Comparison of ENCODE assay signal across 1 cellular context in the genomic region with DNA sequence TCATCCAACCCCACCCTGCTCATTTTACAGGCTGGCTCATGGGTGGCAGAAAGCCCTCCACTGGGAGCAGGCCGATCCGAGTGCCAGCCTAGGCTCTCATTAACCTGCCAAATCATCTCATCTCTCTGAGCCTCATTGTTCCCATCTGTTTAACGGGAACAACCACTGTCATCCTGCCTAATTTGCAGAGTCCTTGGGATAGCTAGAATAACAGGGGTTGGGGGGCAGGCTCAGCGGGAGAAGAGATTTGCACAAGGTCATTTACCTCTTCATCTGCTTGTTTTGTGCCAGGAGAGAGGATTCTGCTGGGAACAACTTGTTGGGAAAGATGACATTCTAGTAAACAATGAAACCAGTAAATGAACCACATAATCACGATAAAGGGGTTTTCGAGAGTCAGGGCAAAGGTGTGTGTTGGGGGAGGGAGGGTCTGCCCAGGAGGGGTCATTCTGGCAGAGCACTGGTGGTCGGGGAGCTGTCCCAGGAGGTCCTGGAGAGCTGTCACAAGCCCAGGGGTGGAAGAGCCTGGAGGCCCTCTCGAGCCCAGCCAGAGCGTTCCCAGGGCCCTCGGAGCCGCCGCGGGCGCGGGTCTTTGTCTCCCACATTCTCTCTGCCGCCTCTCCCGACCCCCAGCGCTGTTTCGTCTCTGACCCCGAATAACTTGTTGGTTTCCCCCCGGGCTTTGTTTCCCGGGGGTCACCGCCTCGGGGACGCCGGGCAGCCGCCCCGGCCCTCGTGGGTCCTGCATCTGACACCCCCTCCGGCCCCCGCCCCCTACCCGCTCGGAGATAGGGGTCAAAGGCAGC.
TF ChIP-seq lines count a peak whose summit lies in the region.

No MANE protein-coding gene starts in this region.

TF ChIP-seq in HepG2, 621 proteins besides CTCF, POLR2A, EP300 and RAD21 (continues in another document):
- TF ChIP-seq WIZ (CRISPR knock-in tag; IDR thresholded peaks at IDR 0.05) (peak; percentile 56; the same call in 1 of the 2 replicates), ZNF547 (CRISPR knock-in tag; IDR thresholded peaks at IDR 0.05) (no peak), AGO2 (optimal IDR thresholded peaks at IDR 0.05; ENCODE audit: low read depth, low read length) (no peak), ZNF441 (CRISPR knock-in tag; IDR thresholded peaks at IDR 0.05; ENCODE audit: borderline replicate concordance) (no peak; the same call in 1 of the 2 replicates), SIX1 (CRISPR knock-in tag; IDR thresholded peaks at IDR 0.05; ENCODE audit: borderline replicate concordance) (no peak), JUN (CRISPR knock-in tag; IDR thresholded peaks at IDR 0.05) (no peak), ZFP90 (CRISPR knock-in tag; IDR thresholded peaks at IDR 0.05; ENCODE audit: borderline replicate concordance) (no peak), ZNF790 (CRISPR knock-in tag; IDR thresholded peaks at IDR 0.05; ENCODE audit: borderline replicate concordance) (no peak), RNF219 (CRISPR knock-in tag; IDR thresholded peaks at IDR 0.05) (no peak), ATRX (CRISPR knock-in tag; IDR thresholded peaks at IDR 0.05; ENCODE audit: borderline replicate concordance) (no peak), NFE2L2 (IDR thresholded peaks at IDR 0.05; ENCODE audit: low read length) (no peak), TGIF2 (CRISPR knock-in tag; IDR thresholded peaks at IDR 0.05) (no peak), ZNF543 (CRISPR knock-in tag; IDR thresholded peaks at IDR 0.05) (no peak), SUZ12 (IDR thresholded peaks at IDR 0.05; ENCODE audit: low read depth, low read length) (no peak), CBX2 (IDR thresholded peaks at IDR 0.05; ENCODE audit: low read depth, low read length) (no peak), CBX2 (CRISPR knock-in tag; IDR thresholded peaks at IDR 0.05; ENCODE audit: low read depth) (no peak), ATF7-NPFF (CRISPR knock-in tag; IDR thresholded peaks at IDR 0.05; ENCODE audit: low read depth) (peak; percentile 49; the same call in 1 of the 2 replicates), ZNF530 (CRISPR knock-in tag; IDR thresholded peaks at IDR 0.05; ENCODE audit: low read depth) (no peak), ZMYM3 (CRISPR knock-in tag; IDR thresholded peaks at IDR 0.05) (peak; percentile 99), ZNF431 (CRISPR knock-in tag; IDR thresholded peaks at IDR 0.05; ENCODE audit: borderline replicate concordance, low read depth) (no peak), POLR2AphosphoS5 (IDR thresholded peaks at IDR 0.05; ENCODE audit: low read depth, low read length) (no peak), ZNF724P (CRISPR knock-in tag; IDR thresholded peaks at IDR 0.05; ENCODE audit: borderline replicate concordance) (peak; percentile 78; the same call in 1 of the 2 replicates), GFI1 (CRISPR knock-in tag; IDR thresholded peaks at IDR 0.05; ENCODE audit: borderline replicate concordance) (0 out of 2 replicates have a peak, but pooled peaks have one; percentile 35), MTA3 (CRISPR knock-in tag; IDR thresholded peaks at IDR 0.05) (no peak), MTA1 (CRISPR knock-in tag; IDR thresholded peaks at IDR 0.05; ENCODE audit: borderline replicate concordance) (no peak), ZNF296 (CRISPR knock-in tag; conservative IDR thresholded peaks at IDR 0.05) (no peak), ZFP91 (CRISPR knock-in tag; IDR thresholded peaks at IDR 0.05; ENCODE audit: borderline replicate concordance) (peak; percentile 54; the same call in 1 of the 2 replicates)
- TF ChIP-seq, protein P1, sequence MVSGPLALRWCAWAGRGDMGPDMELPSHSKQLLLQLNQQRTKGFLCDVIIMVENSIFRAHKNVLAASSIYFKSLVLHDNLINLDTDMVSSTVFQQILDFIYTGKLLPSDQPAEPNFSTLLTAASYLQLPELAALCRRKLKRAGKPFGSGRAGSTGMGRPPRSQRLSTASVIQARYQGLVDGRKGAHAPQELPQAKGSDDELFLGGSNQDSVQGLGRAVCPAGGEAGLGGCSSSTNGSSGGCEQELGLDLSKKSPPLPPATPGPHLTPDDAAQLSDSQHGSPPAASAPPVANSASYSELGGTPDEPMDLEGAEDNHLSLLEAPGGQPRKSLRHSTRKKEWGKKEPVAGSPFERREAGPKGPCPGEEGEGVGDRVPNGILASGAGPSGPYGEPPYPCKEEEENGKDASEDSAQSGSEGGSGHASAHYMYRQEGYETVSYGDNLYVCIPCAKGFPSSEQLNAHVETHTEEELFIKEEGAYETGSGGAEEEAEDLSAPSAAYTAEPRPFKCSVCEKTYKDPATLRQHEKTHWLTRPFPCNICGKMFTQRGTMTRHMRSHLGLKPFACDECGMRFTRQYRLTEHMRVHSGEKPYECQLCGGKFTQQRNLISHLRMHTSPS (CRISPR knock-in tag; IDR thresholded peaks at IDR 0.05; ENCODE audit: low read depth): no peak; the same call in 1 of the 2 replicates
- TF ChIP-seq, protein P2, sequence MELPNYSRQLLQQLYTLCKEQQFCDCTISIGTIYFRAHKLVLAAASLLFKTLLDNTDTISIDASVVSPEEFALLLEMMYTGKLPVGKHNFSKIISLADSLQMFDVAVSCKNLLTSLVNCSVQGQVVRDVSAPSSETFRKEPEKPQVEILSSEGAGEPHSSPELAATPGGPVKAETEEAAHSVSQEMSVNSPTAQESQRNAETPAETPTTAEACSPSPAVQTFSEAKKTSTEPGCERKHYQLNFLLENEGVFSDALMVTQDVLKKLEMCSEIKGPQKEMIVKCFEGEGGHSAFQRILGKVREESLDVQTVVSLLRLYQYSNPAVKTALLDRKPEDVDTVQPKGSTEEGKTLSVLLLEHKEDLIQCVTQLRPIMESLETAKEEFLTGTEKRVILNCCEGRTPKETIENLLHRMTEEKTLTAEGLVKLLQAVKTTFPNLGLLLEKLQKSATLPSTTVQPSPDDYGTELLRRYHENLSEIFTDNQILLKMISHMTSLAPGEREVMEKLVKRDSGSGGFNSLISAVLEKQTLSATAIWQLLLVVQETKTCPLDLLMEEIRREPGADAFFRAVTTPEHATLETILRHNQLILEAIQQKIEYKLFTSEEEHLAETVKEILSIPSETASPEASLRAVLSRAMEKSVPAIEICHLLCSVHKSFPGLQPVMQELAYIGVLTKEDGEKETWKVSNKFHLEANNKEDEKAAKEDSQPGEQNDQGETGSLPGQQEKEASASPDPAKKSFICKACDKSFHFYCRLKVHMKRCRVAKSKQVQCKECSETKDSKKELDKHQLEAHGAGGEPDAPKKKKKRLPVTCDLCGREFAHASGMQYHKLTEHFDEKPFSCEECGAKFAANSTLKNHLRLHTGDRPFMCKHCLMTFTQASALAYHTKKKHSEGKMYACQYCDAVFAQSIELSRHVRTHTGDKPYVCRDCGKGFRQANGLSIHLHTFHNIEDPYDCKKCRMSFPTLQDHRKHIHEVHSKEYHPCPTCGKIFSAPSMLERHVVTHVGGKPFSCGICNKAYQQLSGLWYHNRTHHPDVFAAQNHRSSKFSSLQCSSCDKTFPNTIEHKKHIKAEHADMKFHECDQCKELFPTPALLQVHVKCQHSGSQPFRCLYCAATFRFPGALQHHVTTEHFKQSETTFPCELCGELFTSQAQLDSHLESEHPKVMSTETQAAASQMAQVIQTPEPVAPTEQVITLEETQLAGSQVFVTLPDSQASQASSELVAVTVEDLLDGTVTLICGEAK (IDR thresholded peaks at IDR 0.05): no peak
- TF ChIP-seq, protein P2 (CRISPR knock-in tag; IDR thresholded peaks at IDR 0.05): no peak
- TF ChIP-seq, protein P3, sequence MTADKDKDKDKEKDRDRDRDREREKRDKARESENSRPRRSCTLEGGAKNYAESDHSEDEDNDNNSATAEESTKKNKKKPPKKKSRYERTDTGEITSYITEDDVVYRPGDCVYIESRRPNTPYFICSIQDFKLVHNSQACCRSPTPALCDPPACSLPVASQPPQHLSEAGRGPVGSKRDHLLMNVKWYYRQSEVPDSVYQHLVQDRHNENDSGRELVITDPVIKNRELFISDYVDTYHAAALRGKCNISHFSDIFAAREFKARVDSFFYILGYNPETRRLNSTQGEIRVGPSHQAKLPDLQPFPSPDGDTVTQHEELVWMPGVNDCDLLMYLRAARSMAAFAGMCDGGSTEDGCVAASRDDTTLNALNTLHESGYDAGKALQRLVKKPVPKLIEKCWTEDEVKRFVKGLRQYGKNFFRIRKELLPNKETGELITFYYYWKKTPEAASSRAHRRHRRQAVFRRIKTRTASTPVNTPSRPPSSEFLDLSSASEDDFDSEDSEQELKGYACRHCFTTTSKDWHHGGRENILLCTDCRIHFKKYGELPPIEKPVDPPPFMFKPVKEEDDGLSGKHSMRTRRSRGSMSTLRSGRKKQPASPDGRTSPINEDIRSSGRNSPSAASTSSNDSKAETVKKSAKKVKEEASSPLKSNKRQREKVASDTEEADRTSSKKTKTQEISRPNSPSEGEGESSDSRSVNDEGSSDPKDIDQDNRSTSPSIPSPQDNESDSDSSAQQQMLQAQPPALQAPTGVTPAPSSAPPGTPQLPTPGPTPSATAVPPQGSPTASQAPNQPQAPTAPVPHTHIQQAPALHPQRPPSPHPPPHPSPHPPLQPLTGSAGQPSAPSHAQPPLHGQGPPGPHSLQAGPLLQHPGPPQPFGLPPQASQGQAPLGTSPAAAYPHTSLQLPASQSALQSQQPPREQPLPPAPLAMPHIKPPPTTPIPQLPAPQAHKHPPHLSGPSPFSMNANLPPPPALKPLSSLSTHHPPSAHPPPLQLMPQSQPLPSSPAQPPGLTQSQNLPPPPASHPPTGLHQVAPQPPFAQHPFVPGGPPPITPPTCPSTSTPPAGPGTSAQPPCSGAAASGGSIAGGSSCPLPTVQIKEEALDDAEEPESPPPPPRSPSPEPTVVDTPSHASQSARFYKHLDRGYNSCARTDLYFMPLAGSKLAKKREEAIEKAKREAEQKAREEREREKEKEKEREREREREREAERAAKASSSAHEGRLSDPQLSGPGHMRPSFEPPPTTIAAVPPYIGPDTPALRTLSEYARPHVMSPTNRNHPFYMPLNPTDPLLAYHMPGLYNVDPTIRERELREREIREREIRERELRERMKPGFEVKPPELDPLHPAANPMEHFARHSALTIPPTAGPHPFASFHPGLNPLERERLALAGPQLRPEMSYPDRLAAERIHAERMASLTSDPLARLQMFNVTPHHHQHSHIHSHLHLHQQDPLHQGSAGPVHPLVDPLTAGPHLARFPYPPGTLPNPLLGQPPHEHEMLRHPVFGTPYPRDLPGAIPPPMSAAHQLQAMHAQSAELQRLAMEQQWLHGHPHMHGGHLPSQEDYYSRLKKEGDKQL (CRISPR knock-in tag; IDR thresholded peaks at IDR 0.05; ENCODE audit: low read depth): no peak
- TF ChIP-seq, protein P4, sequence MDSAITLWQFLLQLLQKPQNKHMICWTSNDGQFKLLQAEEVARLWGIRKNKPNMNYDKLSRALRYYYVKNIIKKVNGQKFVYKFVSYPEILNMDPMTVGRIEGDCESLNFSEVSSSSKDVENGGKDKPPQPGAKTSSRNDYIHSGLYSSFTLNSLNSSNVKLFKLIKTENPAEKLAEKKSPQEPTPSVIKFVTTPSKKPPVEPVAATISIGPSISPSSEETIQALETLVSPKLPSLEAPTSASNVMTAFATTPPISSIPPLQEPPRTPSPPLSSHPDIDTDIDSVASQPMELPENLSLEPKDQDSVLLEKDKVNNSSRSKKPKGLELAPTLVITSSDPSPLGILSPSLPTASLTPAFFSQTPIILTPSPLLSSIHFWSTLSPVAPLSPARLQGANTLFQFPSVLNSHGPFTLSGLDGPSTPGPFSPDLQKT (CRISPR knock-in tag; IDR thresholded peaks at IDR 0.05; ENCODE audit: borderline replicate concordance): no peak
